Comparison of ENCODE assay signal across 1 cellular context in genomic region chr16:89471225-89471624, GRCh38.
TF ChIP-seq lines count a peak whose summit lies in the region.

No MANE protein-coding gene starts in this region.

TF ChIP-seq in SK-N-SH treated with all-trans-retinoic acid at 6 μM for 48 hours, 23 proteins besides CTCF, POLR2A, EP300 and RAD21 (continued from another document):
- TF ChIP-seq CREB5 (CRISPR knock-in tag; IDR thresholded peaks at IDR 0.05; ENCODE audit: low read depth) (no peak), SNAI2 (CRISPR knock-in tag; IDR thresholded peaks at IDR 0.05) (no peak), ZNF70 (CRISPR knock-in tag; IDR thresholded peaks at IDR 0.05) (no peak)
